12 cellular contexts compared by ENCODE assay signal in genomic region chr12:123058980-123059379, GRCh38.
DNase-seq lines count a peak whose midpoint lies in the region; ATAC-seq and TF ChIP-seq lines count a peak whose summit lies in the region.
"Had no signal": no experiment of that assay in that cellular context is flagged by ENCODE, and none has a peak within 500 bp of the region (broad histone marks: within the 10 kb centered on the region; RNA-seq: fewer than 3 reads in every experiment).

No MANE protein-coding gene starts in this region.

- no peak overlapping the region for H4K8ac ChIP-seq in trophoblast cell (ENCODE audit: low read depth, low read length)

- no peak overlapping the region for H2BK120ac ChIP-seq in trophoblast cell (ENCODE audit: insufficient read depth, low read length, poor library complexity)

- no CpG with 5 or more reads among the region's 4 CpGs for WGBS in trophoblast cell (ENCODE audit: extremely low coverage, insufficient coverage, insufficient read length)
- WGBS in thyroid gland, 2 donors, result 83 to 87% methylated on average over 2 to 4 of the region's 4 CpGs

- no peaks in the 10 kb centered on the region for H3K79me1 ChIP-seq in trophoblast cell (ENCODE audit: low read length)

- no peaks in the 10 kb centered on the region for H3K79me2 ChIP-seq in trophoblast cell (ENCODE audit: control insufficient read depth, insufficient read depth, low read length, poor library complexity)

- H2AFZ ChIP-seq in trophoblast cell (ENCODE audit: insufficient read depth, low read length, poor library complexity), result no peak overlapping the region

- no peak overlapping the region for H3K27ac ChIP-seq in trophoblast cell (ENCODE audit: low read depth, low read length)
- peak overlapping the region in 1 of 3 donors; percentile 9 for H3K27ac ChIP-seq in thyroid gland

- no peaks in the 10 kb centered on the region for H3K36me3 ChIP-seq in trophoblast cell (ENCODE audit: control insufficient read depth in 1 of 2, insufficient read depth in 2 of 2, low read length in 2 of 2)
- no peaks in the 10 kb centered on the region for H3K36me3 ChIP-seq in thyroid gland

- H3K4me1 ChIP-seq in trophoblast cell (ENCODE audit: control insufficient read depth in 1 of 2, insufficient read depth in 2 of 2, low read length in 2 of 2), result peaks cover 6 to 11% of the 10 kb centered on the region in 2 experiments
- H3K4me1 ChIP-seq in thyroid gland, result peaks cover 10 to 42% of the 10 kb centered on the region in 2 donors

- H4K12ac ChIP-seq in trophoblast cell (ENCODE audit: low read depth, low read length), result no peak overlapping the region

- H3K27me3 ChIP-seq in trophoblast cell (ENCODE audit: insufficient read depth, low read length) (no peaks in the 10 kb centered on the region), thyroid gland (no peaks in the 10 kb centered on the region)

- no peak overlapping the region for H3K9ac ChIP-seq in trophoblast cell (ENCODE audit: low read length)

- H3K18ac ChIP-seq in trophoblast cell (ENCODE audit: low read length), result no peak overlapping the region

- no peak overlapping the region for H2BK5ac ChIP-seq in trophoblast cell (ENCODE audit: low read depth, low read length, poor library complexity)

- H4K91ac ChIP-seq in trophoblast cell (ENCODE audit: low read depth, low read length), result no peak overlapping the region

- H2BK12ac ChIP-seq in trophoblast cell (ENCODE audit: low read length), result no peak overlapping the region

- no peak for ATAC-seq in HG03442 (IDR thresholded peaks at IDR 0.05; ENCODE audit: unreplicated experiment)
- ATAC-seq in HG03342 (IDR thresholded peaks at IDR 0.05; ENCODE audit: unreplicated experiment), result no peak
- ATAC-seq: naive thymus-derived CD4-positive, alpha-beta T cell had no signal

- TF ChIP-seq CTCF in fibroblast of mammary gland (conservative IDR thresholded peaks at IDR 0.05; ENCODE audit: control insufficient read depth, insufficient read depth, low read depth, low read length) (no peak), thyroid gland (IDR thresholded peaks at IDR 0.05) (no peak)

- H2AK5ac ChIP-seq in trophoblast cell (ENCODE audit: low read length), result no peak overlapping the region

- DNase-seq in EH (ENCODE audit: low read depth) (peak; percentile 32), NCI-H510A treated with DMSO at 0.1 percent for 48 hours (lab: John Stamatoyannopoulos, UW) (peak; percentile 96), fibroblast of mammary gland (ENCODE audit: low read depth) (peak; percentile 80), trophoblast cell (peak; percentile 81 to 85), SK-N-DZ (ENCODE audit: low spot score) (no peak), thyroid gland (no peak)
- DNase-seq: activated naive CD8-positive, alpha-beta T cell treated with anti-CD3 and anti-CD28 coated beads, Interleukin-2, amount 10 ng/mL, durations not matched to agents 7 days and 5 days; effector memory CD4-positive, alpha-beta T cell; naive thymus-derived CD4-positive, alpha-beta T cell; stimulated activated CD4-positive, alpha-beta T cell treated with anti-CD3 and anti-CD28 coated beads, Interleukin-12 subunit alpha, Interleukin-12 subunit beta, amount 100 ng/mL, for 4 hours had no signal

- H3K4me3 ChIP-seq in fibroblast of mammary gland (ENCODE audit: control insufficient read depth, low read depth, low read length) (no peak overlapping the region), trophoblast cell (ENCODE audit: low read depth, low read length) (no peak overlapping the region), thyroid gland (replicated peaks in 1 of 3) (no peak overlapping the region)

- intact Hi-C loops in thyroid gland (cut with DNase I), result no loop called here

- H3K4me2 ChIP-seq in trophoblast cell (ENCODE audit: low read length), result no peak overlapping the region

- H3K4ac ChIP-seq in trophoblast cell (ENCODE audit: low read depth, low read length), result no peak overlapping the region

- no peak overlapping the region for H3K14ac ChIP-seq in trophoblast cell (ENCODE audit: low read length)

- H3K9me3 ChIP-seq in trophoblast cell (ENCODE audit: insufficient read depth, low read depth, low read length), result no peaks in the 10 kb centered on the region
- no peaks in the 10 kb centered on the region for H3K9me3 ChIP-seq in thyroid gland

- H3K23ac ChIP-seq in trophoblast cell (ENCODE audit: low read length), result no peak overlapping the region

- TF ChIP-seq POLR2A in thyroid gland (IDR thresholded peaks at IDR 0.05), result no peak

Comparison
In these comparisons a context has a peak if more than half of its experiments do, and no peak if none do; other contexts are left out.
1. DNase-seq: peak in EH (single experiment), NCI-H510A treated with DMSO at 0.1 percent for 48 hours (single experiment), fibroblast of mammary gland (single experiment) and trophoblast cell (2 of 2); none in SK-N-DZ (single experiment) and thyroid gland (0 of 2).